Comparison of ENCODE assay signal across 8 cellular contexts in genomic region chr2:70123829-70124117, GRCh38. TPM values are rescaled to one million over a fixed set of nuclear protein-coding genes. Genes with fewer than 3 reads are reported as not detected.
DNase-seq lines count a peak whose midpoint lies in the region; ATAC-seq, FAIRE-seq and TF ChIP-seq lines count a peak whose summit lies in the region.

No MANE protein-coding gene starts in this region.

- no peaks in the 10 kb centered on the region for H3K9me3 Mint-ChIP-seq in neural progenitor cell

- TF ChIP-seq POLR2A in GM12891 (IDR thresholded peaks at IDR 0.05; ENCODE audit: low read depth, low read length) = no peak

- TF ChIP-seq CTCF in BE2C (IDR thresholded peaks at IDR 0.05; ENCODE audit: low read depth, low read length) (no peak), neural progenitor cell (IDR thresholded peaks at IDR 0.05) (no peak), GM10248 (IDR thresholded peaks at IDR 0.05; ENCODE audit: control extremely low read depth, extremely low read depth, low read depth, missing control alignments) (no peak)

- peak overlapping the region; percentile 100 for H3K27ac Mint-ChIP-seq in neural progenitor cell

- H3F3A ChIP-seq in neural progenitor cell (ENCODE audit: low read depth) = peaks cover 57% of the 10 kb centered on the region

- peak overlapping the region; percentile 88 for H3K4me2 ChIP-seq in neural progenitor cell

- POLR2A ChIA-PET in GM10248 (lab: Yijun Ruan, JAX) = interaction anchor here (0.6 to 1.2 kb wide), 3 partner anchors 8 to 16 kb away, joined by 3 to 6 read pairs (median 4); no protein-coding TSS in a partner anchor

- no peaks in the 10 kb centered on the region for H3K9me3 ChIP-seq in BE2C
- H3K9me3 ChIP-seq in NT2/D1 (ENCODE audit: insufficient read depth, low read length) = no peaks in the 10 kb centered on the region
- H3K9me3 ChIP-seq in effector memory CD4-positive, alpha-beta T cell (ENCODE audit: control insufficient read depth, low read length) = no peaks in the 10 kb centered on the region
- H3K9me3 ChIP-seq in neural progenitor cell (ENCODE audit: low read depth) = no peaks in the 10 kb centered on the region

- peaks cover 69% of the 10 kb centered on the region for H3K4me1 Mint-ChIP-seq in neural progenitor cell

- H4K20me1 ChIP-seq in neural progenitor cell (ENCODE audit: low read depth) = no peaks in the 10 kb centered on the region

- CTCF ChIA-PET in GM10248 (lab: Yijun Ruan, JAX) = interaction anchor here (0.5 to 3.1 kb wide), 9 partner anchors 8 to 1172 kb away, joined by 3 to 16 read pairs (median 4); partner anchors contain the start of gene MXD1

- no peaks in the 10 kb centered on the region for H3K79me2 ChIP-seq in neural progenitor cell (ENCODE audit: low read depth)

- FAIRE-seq in GM12891 (lab: Jason Lieb, UNC) = no peak

- no peak for ATAC-seq in HG03039 (IDR thresholded peaks at IDR 0.05; ENCODE audit: unreplicated experiment)

- H2AFZ ChIP-seq in neural progenitor cell (replicated peaks) = no peak overlapping the region

- H3K27ac ChIP-seq in effector memory CD4-positive, alpha-beta T cell (ENCODE audit: insufficient read depth, low read length, poor library complexity, severe bottlenecking) = peak overlapping the region; percentile 99
- H3K27ac ChIP-seq in neural progenitor cell = peak overlapping the region; percentile 90

- H3K4me3 Mint-ChIP-seq in neural progenitor cell = peak overlapping the region; percentile 90

- DNase-seq in BE2C (no peak), NT2/D1 (ENCODE audit: low read depth, low spot score) (no peak), neural progenitor cell (ENCODE audit: low spot score) (no peak), GM10248 (ENCODE audit: extremely low spot score) (no peak), midbrain (lab: John Stamatoyannopoulos, UW) (no peak), GM12891 (ENCODE audit: insufficient read length, low spot score) (no peak)
- DNase-seq in effector memory CD4-positive, alpha-beta T cell = no peak

- peak overlapping the region; percentile 77 for H3K4me3 ChIP-seq in BE2C (ENCODE audit: low read depth, low read length)
- H3K4me3 ChIP-seq in NT2/D1 (ENCODE audit: insufficient read length, low read depth) = peak overlapping the region; percentile 58
- H3K4me3 ChIP-seq in effector memory CD4-positive, alpha-beta T cell (ENCODE audit: insufficient read depth, low read depth, low read length, poor library complexity, severe bottlenecking) = peak overlapping the region; percentile 66
- peak overlapping the region; percentile 71 for H3K4me3 ChIP-seq in neural progenitor cell

- no peaks in the 10 kb centered on the region for H3K36me3 ChIP-seq in BE2C
- no peaks in the 10 kb centered on the region for H3K36me3 ChIP-seq in NT2/D1 (ENCODE audit: insufficient read depth, insufficient read length, low read length)
- no peaks in the 10 kb centered on the region for H3K36me3 ChIP-seq in effector memory CD4-positive, alpha-beta T cell (ENCODE audit: control insufficient read depth, insufficient read depth, low read length)
- H3K36me3 ChIP-seq in neural progenitor cell = no peaks in the 10 kb centered on the region

- H3K27me3 ChIP-seq in BE2C (no peaks in the 10 kb centered on the region), NT2/D1 (ENCODE audit: insufficient read depth, insufficient read length) (no peaks in the 10 kb centered on the region), neural progenitor cell (no peaks in the 10 kb centered on the region)
- H3K27me3 ChIP-seq in effector memory CD4-positive, alpha-beta T cell (replicated peaks; ENCODE audit: control insufficient read depth, insufficient read depth, low read length, poor library complexity, severe bottlenecking) = no peaks in the 10 kb centered on the region

- H3K27me3 Mint-ChIP-seq in neural progenitor cell (ENCODE audit: insufficient read depth, low read depth) = peaks cover 24% of the 10 kb centered on the region

- H3K36me3 Mint-ChIP-seq in neural progenitor cell = no peaks in the 10 kb centered on the region

- no peaks in the 10 kb centered on the region; the same call in 1 of the 2 replicates for H3K4me1 ChIP-seq in BE2C
- no peaks in the 10 kb centered on the region for H3K4me1 ChIP-seq in NT2/D1 (ENCODE audit: insufficient read depth, insufficient read length)
- H3K4me1 ChIP-seq in effector memory CD4-positive, alpha-beta T cell (ENCODE audit: control insufficient read depth, insufficient read depth, low read length, poor library complexity, severe bottlenecking) = peaks cover 40% of the 10 kb centered on the region
- peaks cover 29% of the 10 kb centered on the region for H3K4me1 ChIP-seq in neural progenitor cell

- H3K9ac ChIP-seq in NT2/D1 (ENCODE audit: insufficient read length, low read depth) (peak overlapping the region; percentile 86), neural progenitor cell (no peak overlapping the region)

TF ChIP-seq in GM12891, 5 proteins besides CTCF, POLR2A, EP300 and RAD21:
- TF ChIP-seq POU2F2 (IDR thresholded peaks at IDR 0.05; ENCODE audit: low read depth, low read length) = no peak

RNA-seq across cellular contexts. Expression of gene PCBP1, which starts 36.5 kb away (rescaled TPM):
- polyA plus RNA-seq in BE2C (2012; ENCODE audit: insufficient read depth, insufficient read length, low read depth) = 374 TPM
- total RNA-seq in neural progenitor cell (ENCODE audit: low replicate concordance) = 62.0 and 82.0 TPM in 2 replicates
- polyA plus RNA-seq in GM12891 (2012; ENCODE audit: low read depth, missing spikeins) = 235 TPM
